17 cellular contexts compared by ENCODE assay signal in genomic region chr5:134638760-134639201, GRCh38.
"Had no signal": no experiment of that assay in that cellular context is flagged by ENCODE, and none has a peak within 500 bp of the region (broad histone marks: within the 10 kb centered on the region; RNA-seq: fewer than 3 reads in every experiment).

No MANE protein-coding gene starts in this region.

- H3K4me3 ChIP-seq: cardiac muscle cell, lung, prostate gland, thoracic aorta had no signal

- H3K27ac Mint-ChIP-seq: activated CD4-positive, alpha-beta memory T cell treated with anti-CD3 and anti-CD28 coated beads, Interleukin-2, amount 10 ng/mL, durations not matched to agents 7 days and 5 days; activated CD8-positive, alpha-beta memory T cell treated with anti-CD3 and anti-CD28 coated beads, Interleukin-2, amount 10 ng/mL, durations not matched to agents 7 days and 5 days; activated naive CD8-positive, alpha-beta T cell; endodermal cell had no signal

- H3K4me1 ChIP-seq: prostate gland had no signal

- H3K4me3 Mint-ChIP-seq: activated CD4-positive, alpha-beta memory T cell treated with anti-CD3 and anti-CD28 coated beads, Interleukin-2, amount 10 ng/mL, durations not matched to agents 7 days and 5 days; activated CD8-positive, alpha-beta memory T cell treated with anti-CD3 and anti-CD28 coated beads, Interleukin-2, amount 10 ng/mL, durations not matched to agents 7 days and 5 days; activated naive CD8-positive, alpha-beta T cell; endodermal cell; stimulated activated effector memory CD8-positive, alpha-beta T cell treated with anti-CD3 and anti-CD28 coated beads, Interleukin-12 subunit alpha, Interleukin-12 subunit beta, amount 100 ng/mL, for 72 hours had no signal

- H3K4me1 Mint-ChIP-seq: endodermal cell had no signal

- H3K27ac ChIP-seq: cardiac muscle cell, epithelial cell of prostate, prostate gland, thoracic aorta had no signal

- ATAC-seq: activated CD8-positive, alpha-beta memory T cell treated with anti-CD3 and anti-CD28 coated beads, Interleukin-2, amount 10 ng/mL, durations not matched to agents 7 days and 5 days; left cardiac atrium; right cardiac atrium; stimulated activated effector memory CD8-positive, alpha-beta T cell treated with anti-CD3 and anti-CD28 coated beads, Interleukin-12 subunit alpha, Interleukin-12 subunit beta, amount 100 ng/mL, for 72 hours had no signal

- H3K36me3 Mint-ChIP-seq: activated naive CD8-positive, alpha-beta T cell; stimulated activated effector memory CD8-positive, alpha-beta T cell treated with anti-CD3 and anti-CD28 coated beads, Interleukin-12 subunit alpha, Interleukin-12 subunit beta, amount 100 ng/mL, for 72 hours had no signal

- DNase-seq: activated CD4-positive, alpha-beta memory T cell treated with anti-CD3 and anti-CD28 coated beads, Interleukin-2, amount 10 ng/mL, durations not matched to agents 7 days and 5 days; activated CD4-positive, alpha-beta T cell treated with anti-CD3 and anti-CD28 coated beads for 48 hours; activated CD8-positive, alpha-beta memory T cell treated with anti-CD3 and anti-CD28 coated beads, Interleukin-2, amount 10 ng/mL, durations not matched to agents 7 days and 5 days; endodermal cell; foreskin fibroblast; left cardiac atrium; right cardiac atrium; stimulated activated CD4-positive, alpha-beta T cell treated with anti-CD3 and anti-CD28 coated beads, Interleukin-4, amount 100 ng/mL, for 24 hours; SW 1271; T-helper 2 cell had no signal

- H3K9me3 Mint-ChIP-seq: activated CD4-positive, alpha-beta memory T cell treated with anti-CD3 and anti-CD28 coated beads, Interleukin-2, amount 10 ng/mL, durations not matched to agents 7 days and 5 days; endodermal cell; stimulated activated effector memory CD8-positive, alpha-beta T cell treated with anti-CD3 and anti-CD28 coated beads, Interleukin-12 subunit alpha, Interleukin-12 subunit beta, amount 100 ng/mL, for 72 hours had no signal

- H3K27me3 Mint-ChIP-seq: activated CD4-positive, alpha-beta memory T cell treated with anti-CD3 and anti-CD28 coated beads, Interleukin-2, amount 10 ng/mL, durations not matched to agents 7 days and 5 days; activated CD8-positive, alpha-beta memory T cell treated with anti-CD3 and anti-CD28 coated beads, Interleukin-2, amount 10 ng/mL, durations not matched to agents 7 days and 5 days; activated naive CD8-positive, alpha-beta T cell had no signal

- H3K9me3 ChIP-seq: prostate gland, thoracic aorta had no signal

- H3K27me3 ChIP-seq: cardiac muscle cell had no signal

- H3K36me3 ChIP-seq: cardiac muscle cell, prostate gland, thoracic aorta had no signal
